Comparison of ENCODE assay signal across 1 cellular context in genomic region chr22:29820941-29821789, GRCh38.
TF ChIP-seq lines count a peak whose summit lies in the region.

No MANE protein-coding gene starts in this region.

TF ChIP-seq in GM12878, 131 proteins besides CTCF, POLR2A, EP300 and RAD21 (continued from another document):
- TF ChIP-seq SKIL (IDR thresholded peaks at IDR 0.05; ENCODE audit: low read depth, poor library complexity, severe bottlenecking): peak; percentile 83
- TF ChIP-seq NFXL1 (IDR thresholded peaks at IDR 0.05; ENCODE audit: borderline replicate concordance): no peak
- TF ChIP-seq KAT2A (conservative IDR thresholded peaks at IDR 0.05; ENCODE audit: control insufficient read depth, low read depth, low read length): no peak
- TF ChIP-seq SMAD1 (IDR thresholded peaks at IDR 0.05; ENCODE audit: low read depth, partially characterized antibody): peak; percentile 93
- peak; percentile 13; the same call in 1 of the 2 replicates for TF ChIP-seq SMC3 (IDR thresholded peaks at IDR 0.05; ENCODE audit: borderline replicate concordance, low read length)
- TF ChIP-seq TCF3 (IDR thresholded peaks at IDR 0.05; ENCODE audit: borderline replicate concordance, insufficient read depth, low read depth, low read length): 0 out of 2 replicates have a peak, but pooled peaks have one; percentile 22
- TF ChIP-seq ATF2 (IDR thresholded peaks at IDR 0.05; ENCODE audit: low read length): peak; percentile 71; the same call in 1 of the 2 replicates
- TF ChIP-seq PKNOX1 (IDR thresholded peaks at IDR 0.05): peak; percentile 53
- TF ChIP-seq IRF5 (IDR thresholded peaks at IDR 0.05; ENCODE audit: borderline replicate concordance): no peak
- TF ChIP-seq PRDM15 (CRISPR knock-in tag; IDR thresholded peaks at IDR 0.05): no peak
- no peak for TF ChIP-seq ELK1 (IDR thresholded peaks at IDR 0.05; ENCODE audit: low read depth, low read length)
- TF ChIP-seq CBFB (IDR thresholded peaks at IDR 0.05; ENCODE audit: low read depth): 0 out of 2 replicates have a peak, but pooled peaks have one; percentile 47
- peak; percentile 44; the same call in 1 of the 2 replicates for TF ChIP-seq NFIC (IDR thresholded peaks at IDR 0.05; ENCODE audit: low read depth, low read length)
- no peak for TF ChIP-seq FOXK2 (IDR thresholded peaks at IDR 0.05)
- TF ChIP-seq RELA (IDR thresholded peaks at IDR 0.05; ENCODE audit: borderline replicate concordance, partially characterized antibody): peak; percentile 67
- TF ChIP-seq GATAD2B (conservative IDR thresholded peaks at IDR 0.05; ENCODE audit: low read depth): no peak
- TF ChIP-seq POU2F2 (IDR thresholded peaks at IDR 0.05; ENCODE audit: borderline replicate concordance, low read depth, low read length): peak; percentile 74; the same call in 2 of the 3 replicates
- TF ChIP-seq POLR2AphosphoS5 (IDR thresholded peaks at IDR 0.05; ENCODE audit: low read length): 0 out of 2 replicates have a peak, but pooled peaks have one; percentile 36
- TF ChIP-seq MEF2A (IDR thresholded peaks at IDR 0.05; ENCODE audit: insufficient read depth, low read depth, low read length): 0 out of 2 replicates have a peak, but pooled peaks have one; percentile 21
- TF ChIP-seq BRCA1 (IDR thresholded peaks at IDR 0.05; ENCODE audit: low read depth, low read length): no peak
- TF ChIP-seq MTA3 (IDR thresholded peaks at IDR 0.05; ENCODE audit: borderline replicate concordance, low read length): 0 out of 2 replicates have a peak, but pooled peaks have one; percentile 37
- TF ChIP-seq RBBP5 (conservative IDR thresholded peaks at IDR 0.05): no peak
- no peak for TF ChIP-seq HDGF (IDR thresholded peaks at IDR 0.05)
- TF ChIP-seq NR2F1 (conservative IDR thresholded peaks at IDR 0.05): no peak
- peak; percentile 58; the same call in 1 of the 2 replicates for TF ChIP-seq EED (IDR thresholded peaks at IDR 0.05; ENCODE audit: low read depth)
- TF ChIP-seq SP1 (IDR thresholded peaks at IDR 0.05; ENCODE audit: low read depth, low read length): peak; percentile 17
- TF ChIP-seq FOS (IDR thresholded peaks at IDR 0.05; ENCODE audit: borderline replicate concordance, extremely low read depth, insufficient read length): no peak
- peak; percentile 24; the same call in 1 of the 2 replicates for TF ChIP-seq IKZF1 (conservative IDR thresholded peaks at IDR 0.05)
- no peak for TF ChIP-seq NR2C2 (IDR thresholded peaks at IDR 0.05; ENCODE audit: borderline replicate concordance, control insufficient read depth, insufficient read length, low read depth)
- no peak for TF ChIP-seq CEBPZ (IDR thresholded peaks at IDR 0.05; ENCODE audit: low read depth, low read length)
- TF ChIP-seq SMARCA5 (IDR thresholded peaks at IDR 0.05): peak; percentile 61; the same call in 1 of the 2 replicates
- TF ChIP-seq JUNB (IDR thresholded peaks at IDR 0.05): peak; percentile 90
- peak; percentile 61; the same call in 1 of the 2 replicates for TF ChIP-seq BCL11A (IDR thresholded peaks at IDR 0.05; ENCODE audit: low read depth, low read length)
- peak; percentile 92 for TF ChIP-seq CREB1 (IDR thresholded peaks at IDR 0.05; ENCODE audit: low read depth)
TF ChIP-seq in GM12878: peak in this region for 31.
